Comparison of ENCODE assay signal across 7 cellular contexts in the genomic region with DNA sequence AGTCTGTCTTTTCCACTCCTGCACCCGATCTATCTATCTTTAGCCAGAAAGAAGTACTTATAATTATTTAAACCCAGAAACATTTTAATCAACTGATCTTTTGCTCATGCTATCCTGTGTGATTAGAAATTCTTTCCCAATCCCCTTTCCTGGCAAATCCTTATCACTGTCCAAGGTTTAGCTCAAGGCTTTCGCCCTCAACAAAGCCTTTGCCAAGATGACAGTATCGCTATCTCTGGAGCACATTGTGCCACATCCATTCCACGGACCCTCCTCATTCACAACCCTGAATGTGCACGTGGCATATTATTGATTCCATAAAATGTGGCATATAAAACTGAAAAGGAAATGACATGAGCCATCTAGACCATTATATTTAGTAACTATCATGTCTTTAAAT.
"Had no signal": no experiment of that assay in that cellular context is flagged by ENCODE, and none has a peak within 500 bp of the region (broad histone marks: within the 10 kb centered on the region; RNA-seq: fewer than 3 reads in every experiment).

No MANE protein-coding gene starts in this region.

- H3K9me3 ChIP-seq: HAP-1 had no signal

- H3K4me1 ChIP-seq: HAP-1 had no signal

- H3K36me3 ChIP-seq: HAP-1 had no signal

- H2AFZ ChIP-seq: GM23248 had no signal

- DNase-seq: GM23248, GOT3, H7, HFFc6 had no signal

- H3K9ac ChIP-seq: GM23248 had no signal

- H3K27ac ChIP-seq: GM23248, HL-60 had no signal

- ATAC-seq: HCT116 had no signal

- H3K4me3 ChIP-seq: GM23248, HAP-1 had no signal
